ENCODE assay signal across 15 cellular contexts in genomic region chr9:136401173-136401922, GRCh38. TPM values are rescaled to one million over a fixed set of nuclear protein-coding genes. Genes with fewer than 3 reads are reported as not detected.
DNase-seq lines count a peak whose midpoint lies in the region; ATAC-seq and TF ChIP-seq lines count a peak whose summit lies in the region.
"Had no signal": no experiment of that assay in that cellular context is flagged by ENCODE, and none has a peak within 500 bp of the region (broad histone marks: within the 10 kb centered on the region; RNA-seq: fewer than 3 reads in every experiment).

No MANE protein-coding gene starts in this region.

- CTCF ChIA-PET in activated CD4-positive, alpha-beta T cell treated with anti-CD3 and anti-CD28 coated beads for 36 hours (lab: Charles Lee) = interaction anchor here (0.6 to 2.0 kb wide), 4 partner anchors 8 to 907 kb away, joined by 3 to 14 read pairs (median 9); partner anchors contain the start of genes DNLZ, ENTR1 and PMPCA

- POLR2A ChIA-PET in activated CD4-positive, alpha-beta T cell treated with anti-CD3 and anti-CD28 coated beads for 36 hours (lab: Charles Lee) = no interaction called here
- POLR2A ChIA-PET in activated naive CD8-positive, alpha-beta T cell treated with anti-CD3 and anti-CD28 coated beads, Interleukin-2, amount 10 ng/mL, durations not matched to agents 7 days and 5 days (lab: Charles Lee) = interaction anchor here (0.8 to 1.1 kb wide), 2 partner anchors 8 to 37 kb away, joined by 3 to 5 read pairs; partner anchors contain the start of gene DNLZ

- H3K9me3 Mint-ChIP-seq in activated CD4-positive, alpha-beta T cell treated with anti-CD3 and anti-CD28 coated beads for 36 hours (ENCODE audit: low read depth) = no peaks in the 10 kb centered on the region
- H3K9me3 Mint-ChIP-seq in activated naive CD8-positive, alpha-beta T cell treated with anti-CD3 and anti-CD28 coated beads, Interleukin-2, amount 10 ng/mL, durations not matched to agents 7 days and 5 days = no peaks in the 10 kb centered on the region
- H3K9me3 Mint-ChIP-seq in nephron = no peaks in the 10 kb centered on the region

- peak overlapping the region; percentile 51 for H3K27ac Mint-ChIP-seq in activated CD4-positive, alpha-beta T cell treated with anti-CD3 and anti-CD28 coated beads for 36 hours
- H3K27ac Mint-ChIP-seq in activated naive CD8-positive, alpha-beta T cell treated with anti-CD3 and anti-CD28 coated beads, Interleukin-2, amount 10 ng/mL, durations not matched to agents 7 days and 5 days = peak overlapping the region; percentile 38
- no peak overlapping the region for H3K27ac Mint-ChIP-seq in nephron

- H3K27me3 Mint-ChIP-seq in activated CD4-positive, alpha-beta T cell treated with anti-CD3 and anti-CD28 coated beads for 36 hours = no peaks in the 10 kb centered on the region
- no peaks in the 10 kb centered on the region for H3K27me3 Mint-ChIP-seq in activated naive CD8-positive, alpha-beta T cell treated with anti-CD3 and anti-CD28 coated beads, Interleukin-2, amount 10 ng/mL, durations not matched to agents 7 days and 5 days
- no peaks in the 10 kb centered on the region for H3K27me3 Mint-ChIP-seq in nephron (ENCODE audit: low read depth)

- H3K4me1 Mint-ChIP-seq in activated CD4-positive, alpha-beta T cell treated with anti-CD3 and anti-CD28 coated beads for 36 hours = peaks cover 57% of the 10 kb centered on the region
- peaks cover 47% of the 10 kb centered on the region for H3K4me1 Mint-ChIP-seq in activated naive CD8-positive, alpha-beta T cell treated with anti-CD3 and anti-CD28 coated beads, Interleukin-2, amount 10 ng/mL, durations not matched to agents 7 days and 5 days
- peaks cover 9% of the 10 kb centered on the region for H3K4me1 Mint-ChIP-seq in nephron

- H3K36me3 Mint-ChIP-seq in activated CD4-positive, alpha-beta T cell treated with anti-CD3 and anti-CD28 coated beads for 36 hours (ENCODE audit: low read depth) = peaks cover 48% of the 10 kb centered on the region
- peaks cover 23% of the 10 kb centered on the region for H3K36me3 Mint-ChIP-seq in activated naive CD8-positive, alpha-beta T cell treated with anti-CD3 and anti-CD28 coated beads, Interleukin-2, amount 10 ng/mL, durations not matched to agents 7 days and 5 days
- peaks cover 34% of the 10 kb centered on the region for H3K36me3 Mint-ChIP-seq in nephron (ENCODE audit: low read depth)

- peak overlapping the region; percentile 17 for H3K4me3 Mint-ChIP-seq in activated CD4-positive, alpha-beta T cell treated with anti-CD3 and anti-CD28 coated beads for 36 hours
- no peak overlapping the region for H3K4me3 Mint-ChIP-seq in activated naive CD8-positive, alpha-beta T cell treated with anti-CD3 and anti-CD28 coated beads, Interleukin-2, amount 10 ng/mL, durations not matched to agents 7 days and 5 days
- peak overlapping the region; percentile 61 to 76 (median 72) for H3K4me3 Mint-ChIP-seq in nephron

- intact Hi-C loops in activated CD4-positive, alpha-beta T cell treated with anti-CD3 and anti-CD28 coated beads for 36 hours (cut with DNase I, micrococcal nuclease) = loop anchor here (2.0 to 5.0 kb wide), 5 partner anchors 36 to 494 kb away; partner anchors contain the start of genes CAMSAP1 (in 1 of the 2) and INPP5E (in 1 of the 2)

- no peak for ATAC-seq in activated CD4-positive, alpha-beta T cell treated with anti-CD3 and anti-CD28 coated beads for 36 hours
- no peak for ATAC-seq in activated naive CD8-positive, alpha-beta T cell treated with anti-CD3 and anti-CD28 coated beads, Interleukin-2, amount 10 ng/mL, durations not matched to agents 7 days and 5 days (ENCODE audit: low read depth)
- no peak for ATAC-seq in GM18858 (IDR thresholded peaks at IDR 0.05; ENCODE audit: unreplicated experiment)
- ATAC-seq: left lobe of liver had no signal

- no peak for TF ChIP-seq CTCF in nephron (IDR thresholded peaks at IDR 0.05; ENCODE audit: unreplicated experiment in 3 of 3)

- DNase-seq in activated CD4-positive, alpha-beta T cell treated with anti-CD3 and anti-CD28 coated beads for 36 hours = no peak
- no peak for DNase-seq in activated CD4-positive, alpha-beta T cell treated with anti-CD3 and anti-CD28 coated beads, Interleukin-2, amount 50 U/mL, for 48 hours
- DNase-seq in HPDE6-E6E7 (ENCODE audit: extremely low spot score) (peak; percentile 13), NCI-H69 (lab: John Stamatoyannopoulos, UW) (no peak), NCI-H2081 (lab: John Stamatoyannopoulos, UW) (no peak)
- DNase-seq in activated naive CD8-positive, alpha-beta T cell treated with anti-CD3 and anti-CD28 coated beads, Interleukin-2, amount 10 ng/mL, durations not matched to agents 7 days and 5 days = no peak
- DNase-seq: activated CD8-positive, alpha-beta memory T cell treated with anti-CD3 and anti-CD28 coated beads, Interleukin-2, amount 50 U/mL, for 48 hours; heart right ventricle; NCI-H1105; NCI-H510A treated with DMSO at 0.1 percent for 48 hours; occipital lobe; T1000 had no signal

RNA-seq across cellular contexts. Expression of gene SNAPC4, which starts 1.4 kb away (rescaled TPM):
- total RNA-seq in activated CD4-positive, alpha-beta T cell treated with anti-CD3 and anti-CD28 coated beads for 36 hours = 10 to 100 TPM; 12.4 to 16.8 TPM
- total RNA-seq in activated naive CD8-positive, alpha-beta T cell treated with anti-CD3 and anti-CD28 coated beads, Interleukin-2, amount 10 ng/mL, durations not matched to agents 7 days and 5 days = 1 to 10 TPM; 9.6 to 9.9 TPM

RNA-seq across cellular contexts. Expression of gene ENTR1, which starts 9.1 kb away (rescaled TPM):
- 10 to 100 TPM; 57.2 to 67.7 TPM for total RNA-seq in activated CD4-positive, alpha-beta T cell treated with anti-CD3 and anti-CD28 coated beads for 36 hours
- total RNA-seq in activated naive CD8-positive, alpha-beta T cell treated with anti-CD3 and anti-CD28 coated beads, Interleukin-2, amount 10 ng/mL, durations not matched to agents 7 days and 5 days = 10 to 100 TPM; 55.5 to 56.2 TPM

RNA-seq across cellular contexts. Expression of gene PMPCA, which starts 9.1 kb away (rescaled TPM):
- total RNA-seq in activated CD4-positive, alpha-beta T cell treated with anti-CD3 and anti-CD28 coated beads for 36 hours = 100 to 1,000 TPM in 1 of 2 experiments, 10 to 100 TPM in 1; 88.0 to 113 TPM
- total RNA-seq in activated naive CD8-positive, alpha-beta T cell treated with anti-CD3 and anti-CD28 coated beads, Interleukin-2, amount 10 ng/mL, durations not matched to agents 7 days and 5 days = 10 to 100 TPM; 60.6 to 65.6 TPM

RNA-seq across cellular contexts. Expression of gene CARD9, which starts 27.9 kb away (rescaled TPM):
- total RNA-seq in activated CD4-positive, alpha-beta T cell treated with anti-CD3 and anti-CD28 coated beads for 36 hours = 1 to 10 TPM in 1 of 2 experiments, under 1 TPM in 1; 0.98 to 1.1 TPM
- under 1 TPM; 0.45 to 0.61 TPM for total RNA-seq in activated naive CD8-positive, alpha-beta T cell treated with anti-CD3 and anti-CD28 coated beads, Interleukin-2, amount 10 ng/mL, durations not matched to agents 7 days and 5 days

RNA-seq across cellular contexts. Expression of gene DNLZ, which starts 37.8 kb away (rescaled TPM):
- 10 to 100 TPM; 11.7 to 12.8 TPM for total RNA-seq in activated CD4-positive, alpha-beta T cell treated with anti-CD3 and anti-CD28 coated beads for 36 hours
- total RNA-seq in activated naive CD8-positive, alpha-beta T cell treated with anti-CD3 and anti-CD28 coated beads, Interleukin-2, amount 10 ng/mL, durations not matched to agents 7 days and 5 days = 10 to 100 TPM; 15.4 to 17.0 TPM

Comparison
In these comparisons a context has a peak if more than half of its experiments do, and no peak if none do; other contexts are left out.
1. H3K27ac Mint-ChIP-seq: peak in activated CD4-positive, alpha-beta T cell treated with anti-CD3 and anti-CD28 coated beads for 36 hours (single experiment) and activated naive CD8-positive, alpha-beta T cell treated with anti-CD3 and anti-CD28 coated beads, Interleukin-2, amount 10 ng/mL, durations not matched to agents 7 days and 5 days (single experiment); none in nephron (0 of 3).